Comparison of ENCODE assay signal across 11 cellular contexts in genomic region chr3:122031123-122031468, GRCh38. TPM values are rescaled to one million over a fixed set of nuclear protein-coding genes. Genes with fewer than 3 reads are reported as not detected.
DNase-seq lines count a peak whose midpoint lies in the region; ATAC-seq and TF ChIP-seq lines count a peak whose summit lies in the region.
"Had no signal": no experiment of that assay in that cellular context is flagged by ENCODE, and none has a peak within 500 bp of the region (broad histone marks: within the 10 kb centered on the region; RNA-seq: fewer than 3 reads in every experiment).

No MANE protein-coding gene starts in this region.

- H3K4me3 ChIP-seq in GM23338 = no peak overlapping the region
- no peak overlapping the region for H3K4me3 ChIP-seq in osteoblast (ENCODE audit: insufficient read depth, low read length)

- no peak overlapping the region for H3K27ac ChIP-seq in GM23338 (ENCODE audit: low read depth)
- no peak overlapping the region for H3K27ac ChIP-seq in osteoblast (ENCODE audit: low read depth, low read length)

- no peak overlapping the region for H3K4me3 Mint-ChIP-seq in GM23338
- H3K4me3 Mint-ChIP-seq in central memory CD8-positive, alpha-beta T cell = peak overlapping the region; percentile 48

- H3K4me1 Mint-ChIP-seq in GM23338 = peaks cover 4% of the 10 kb centered on the region
- peaks cover 15% of the 10 kb centered on the region for H3K4me1 Mint-ChIP-seq in central memory CD8-positive, alpha-beta T cell

- TF ChIP-seq CTCF in GM23338 (conservative IDR thresholded peaks at IDR 0.05; ENCODE audit: low read depth in 2 of 2) (no peak), osteoblast (IDR thresholded peaks at IDR 0.05; ENCODE audit: extremely low read depth, low read depth, low read length) (no peak)

- H3F3A ChIP-seq in GM23338 (replicated peaks; ENCODE audit: low read depth) = no peaks in the 10 kb centered on the region

- H2AFZ ChIP-seq in GM23338 = 0 out of 2 replicates have a peak overlapping the region, but pooled peaks have one; percentile 88
- H2AFZ ChIP-seq in osteoblast (ENCODE audit: low read length) = no peak overlapping the region

- H4K20me1 ChIP-seq in GM23338 (replicated peaks; ENCODE audit: insufficient read depth) (no peaks in the 10 kb centered on the region), osteoblast (ENCODE audit: insufficient read depth, low read length) (no peaks in the 10 kb centered on the region)

- H3K79me2 ChIP-seq in GM23338 (replicated peaks; ENCODE audit: insufficient read depth) (no peaks in the 10 kb centered on the region), osteoblast (ENCODE audit: insufficient read depth, low read length) (no peaks in the 10 kb centered on the region)

- no peaks in the 10 kb centered on the region for H3K4me1 ChIP-seq in GM23338 (ENCODE audit: insufficient read depth)
- H3K4me1 ChIP-seq in osteoblast (ENCODE audit: insufficient read depth, low read length) = no peaks in the 10 kb centered on the region

- no peak overlapping the region for H3K27ac Mint-ChIP-seq in GM23338
- peak overlapping the region; percentile 83 for H3K27ac Mint-ChIP-seq in central memory CD8-positive, alpha-beta T cell (ENCODE audit: low read depth)

- H3K9me2 ChIP-seq in GM23338 (ENCODE audit: insufficient read depth) = peaks cover 7% of the 10 kb centered on the region; the same call in 1 of the 2 replicates

- no peaks in the 10 kb centered on the region for H3K9me3 ChIP-seq in osteoblast (ENCODE audit: low read depth, low read length)

- H3K9me3 Mint-ChIP-seq in GM23338 = peaks cover 20% of the 10 kb centered on the region
- H3K9me3 Mint-ChIP-seq in central memory CD8-positive, alpha-beta T cell = peaks cover 8% of the 10 kb centered on the region

- peaks cover 5% of the 10 kb centered on the region for H3K27me3 Mint-ChIP-seq in GM23338 (ENCODE audit: insufficient read depth, low read depth, poor library complexity)
- H3K27me3 Mint-ChIP-seq in central memory CD8-positive, alpha-beta T cell = no peaks in the 10 kb centered on the region

- DNase-seq in GM23338 (ENCODE audit: low spot score) (no peak), osteoblast (ENCODE audit: insufficient read length, low spot score, missing footprints) (no peak), NCI-H2196 (lab: John Stamatoyannopoulos, UW; ENCODE audit: unreplicated experiment) (no peak)
- DNase-seq in central memory CD8-positive, alpha-beta T cell (ENCODE audit: low spot score in 2 of 2) = no peak
- no peak for DNase-seq in effector CD8-positive, alpha-beta T cell (lab: John Stamatoyannopoulos, UW)
- DNase-seq: activated T-cell treated with anti-CD3 and anti-CD28 coated beads, Interleukin-2, amount 50 U/mL, for 1 hour; NCI-H510A had no signal

- H3K36me3 ChIP-seq in GM23338 (ENCODE audit: insufficient read depth) (no peaks in the 10 kb centered on the region), osteoblast (ENCODE audit: insufficient read depth, low read length) (no peaks in the 10 kb centered on the region)

- ATAC-seq in GM19035 (IDR thresholded peaks at IDR 0.05; ENCODE audit: unreplicated experiment) (peak; percentile 34), GM23338 (no peak), HG03378 (IDR thresholded peaks at IDR 0.05; ENCODE audit: unreplicated experiment) (peak; percentile 28)
- ATAC-seq in central memory CD8-positive, alpha-beta T cell (replicated peaks; ENCODE audit: extremely low read depth, poor library complexity, severe bottlenecking) = peak; percentile 20
- ATAC-seq: HepG2 had no signal

- H3K27me3 ChIP-seq in GM23338 (ENCODE audit: insufficient read depth) = no peaks in the 10 kb centered on the region
- H3K27me3 ChIP-seq in osteoblast (ENCODE audit: insufficient read depth, low read length) = no peaks in the 10 kb centered on the region

- H3K36me3 Mint-ChIP-seq in GM23338 (ENCODE audit: low read depth) = peaks cover 10% of the 10 kb centered on the region
- H3K36me3 Mint-ChIP-seq in central memory CD8-positive, alpha-beta T cell (ENCODE audit: insufficient read depth) = no peaks in the 10 kb centered on the region

- H3K4me2 ChIP-seq in GM23338 (no peak overlapping the region), osteoblast (ENCODE audit: insufficient read depth, low read length) (no peak overlapping the region)

TF ChIP-seq in GM23338, 12 proteins besides CTCF, POLR2A, EP300 and RAD21 (continues in another document):
- TF ChIP-seq NANOG (IDR thresholded peaks at IDR 0.05; ENCODE audit: borderline replicate concordance) = no peak
- no peak for TF ChIP-seq JUNB (IDR thresholded peaks at IDR 0.05; ENCODE audit: unreplicated experiment)
- no peak for TF ChIP-seq EZH2phosphoT487 (IDR thresholded peaks at IDR 0.05; ENCODE audit: unreplicated experiment)
- no peak for TF ChIP-seq STAT1 (IDR thresholded peaks at IDR 0.05; ENCODE audit: unreplicated experiment)
- TF ChIP-seq EZH2 (IDR thresholded peaks at IDR 0.05; ENCODE audit: low read depth, unreplicated experiment) = no peak
- TF ChIP-seq CREB1 (CRISPR knock-in tag; IDR thresholded peaks at IDR 0.05; ENCODE audit: low read depth) = no peak
- no peak for TF ChIP-seq ETS1 (IDR thresholded peaks at IDR 0.05)
- no peak for TF ChIP-seq ZNF331 (CRISPR knock-in tag; IDR thresholded peaks at IDR 0.05; ENCODE audit: low read depth)
- no peak for TF ChIP-seq POLR2AphosphoS5 (IDR thresholded peaks at IDR 0.05; ENCODE audit: low read depth)
- TF ChIP-seq REST (IDR thresholded peaks at IDR 0.05; ENCODE audit: unreplicated experiment) = no peak
- no peak for TF ChIP-seq ZNF114 (CRISPR knock-in tag; IDR thresholded peaks at IDR 0.05)

RNA-seq across cellular contexts. Expression of gene ILDR1, which starts 9.0 kb away (rescaled TPM):
- total RNA-seq in GM23338 (2014; rRNA removed; shearing (Covaris generic)) = 0.97 and 1.2 TPM in 2 replicates
- 0.16 and 0.66 TPM in 2 replicates for polyA plus RNA-seq in GM23338 (2016; fragmentation: Nextera tagmentation; extraction: Ambion mirVana)
- not detected in 2 replicates for total RNA-seq in osteoblast
- total RNA-seq: cardiac septum, HepG2 had no signal
- polyA plus RNA-seq: HepG2 had no signal

RNA-seq across cellular contexts. Expression of gene CD86, which starts 24.1 kb away (rescaled TPM):
- total RNA-seq in GM23338 (2014; rRNA removed; shearing (Covaris generic)) = 0.97 TPM in 1 of 2 replicates, not detected in the other
- polyA plus RNA-seq in GM23338 (2016; fragmentation: Nextera tagmentation; extraction: Ambion mirVana) = not detected in 2 replicates
- total RNA-seq in osteoblast = 0.29 TPM in 1 of 2 replicates, not detected in the other
- total RNA-seq: HepG2 had no signal
- polyA plus RNA-seq: HepG2 had no signal
